In the genomic region with DNA sequence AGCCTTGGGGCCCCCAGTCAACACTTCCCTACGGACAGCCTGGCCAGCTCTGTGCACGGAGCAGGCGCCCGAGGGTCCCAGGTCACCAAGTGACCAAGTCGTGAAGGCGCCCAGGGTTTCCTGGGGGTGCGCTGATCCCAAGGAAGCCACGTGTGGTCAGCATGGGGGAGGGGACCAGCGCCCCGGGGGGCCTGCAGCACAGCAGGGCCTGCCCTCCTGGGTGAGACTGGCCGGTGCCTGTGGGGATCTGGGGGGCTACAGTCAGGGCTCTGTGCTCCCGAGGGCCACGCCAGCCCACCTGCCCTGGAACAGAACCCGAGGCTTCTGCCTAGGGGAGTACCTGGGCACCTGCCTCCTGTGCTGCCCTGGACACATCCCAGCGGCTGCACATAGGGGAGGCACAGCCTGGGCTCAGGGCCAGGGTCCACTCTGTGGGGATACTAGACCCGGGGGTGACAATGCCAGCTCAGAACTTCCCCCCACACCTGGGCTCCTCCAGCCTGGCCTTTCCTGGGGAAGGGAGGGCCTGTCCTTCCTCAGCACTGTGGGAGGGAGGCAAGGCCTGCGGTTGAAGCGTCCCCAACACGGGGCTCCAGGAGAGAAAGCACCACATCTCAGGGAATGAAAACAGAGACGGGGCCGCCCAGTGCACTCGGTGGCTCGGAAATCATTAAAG, we compare ENCODE assay signal across 8 cellular contexts. TPM values are rescaled to one million over a fixed set of nuclear protein-coding genes. Genes with fewer than 3 reads are reported as not detected.
DNase-seq lines count a peak whose midpoint lies in the region; ATAC-seq and TF ChIP-seq lines count a peak whose summit lies in the region.

No MANE protein-coding gene starts in this region.

- peaks cover 82% of the 10 kb centered on the region for H3K4me1 Mint-ChIP-seq in HFFc6 (ENCODE audit: low read depth)

- TF ChIP-seq CTCF in HFFc6 (IDR thresholded peaks at IDR 0.05): no peak
- TF ChIP-seq CTCF in liver (IDR thresholded peaks at IDR 0.05; ENCODE audit: low read depth, low read length, missing input control): no peak
- TF ChIP-seq CTCF in spleen (IDR thresholded peaks at IDR 0.05 in 8 of 11, conservative IDR thresholded peaks at IDR 0.05 in 3 of 11): no peak

- H3K27ac Mint-ChIP-seq in HFFc6: peak overlapping the region; percentile 92

- H3K9me3 ChIP-seq in liver (ENCODE audit: control insufficient read depth in 4 of 4, low read length in 3 of 4) (no peaks in the 10 kb centered on the region), spleen (no peaks in the 10 kb centered on the region), MG63 (no peaks in the 10 kb centered on the region)

- H3K36me3 ChIP-seq in liver (ENCODE audit: control insufficient read depth in 4 of 4, insufficient read depth in 3 of 4, low read depth in 1 of 4, low read length in 3 of 4): no peaks in the 10 kb centered on the region
- no peaks in the 10 kb centered on the region for H3K36me3 ChIP-seq in spleen
- H3K36me3 ChIP-seq in MG63: no peaks in the 10 kb centered on the region; the same call in 1 of the 2 replicates

- H3K4me1 ChIP-seq in liver (ENCODE audit: control insufficient read depth in 4 of 4, insufficient read depth in 4 of 4, low read length in 3 of 4): peaks cover 5 to 28% (median 13%) of the 10 kb centered on the region in 4 donors
- peaks cover 30 to 59% (median 49%) of the 10 kb centered on the region in 6 donors for H3K4me1 ChIP-seq in spleen

- H3K4me3 ChIP-seq in liver (ENCODE audit: low read depth in 1 of 3, low read length in 3 of 3): no peak overlapping the region
- H3K4me3 ChIP-seq in spleen: no peak overlapping the region
- no peak overlapping the region for H3K4me3 ChIP-seq in MG63

- peaks cover 23% of the 10 kb centered on the region for H3K36me3 Mint-ChIP-seq in HFFc6 (ENCODE audit: low read depth)

- H3K9ac ChIP-seq in liver (ENCODE audit: low read depth in 1 of 2, low read length in 2 of 2): peak overlapping the region in 1 of 2 donors; percentile 62

- no peak for ATAC-seq in GM19467 (IDR thresholded peaks at IDR 0.05; ENCODE audit: unreplicated experiment)

- H3K27me3 Mint-ChIP-seq in HFFc6 (ENCODE audit: insufficient read depth): peaks cover 11% of the 10 kb centered on the region

- H3K9me3 Mint-ChIP-seq in HFFc6: peaks cover 10% of the 10 kb centered on the region; the same call in 1 of the 2 replicates

- TF ChIP-seq RAD21 in liver (IDR thresholded peaks at IDR 0.05): no peak

- TF ChIP-seq POLR2A in spleen (IDR thresholded peaks at IDR 0.05): no peak

- intact Hi-C loops in spleen (cut with DNase I; ENCODE audit: low total_unique reads): loop anchor here (2.0 kb wide), 1 partner anchor 145 kb away; no protein-coding TSS in a partner anchor

- H3K27me3 ChIP-seq in liver (ENCODE audit: control insufficient read depth in 4 of 4, insufficient read depth in 4 of 4, low read length in 3 of 4): no peaks in the 10 kb centered on the region
- H3K27me3 ChIP-seq in spleen (replicated peaks in 1 of 7): no peaks in the 10 kb centered on the region
- no peaks in the 10 kb centered on the region for H3K27me3 ChIP-seq in MG63

- peak overlapping the region; percentile 74 for H3K4me3 Mint-ChIP-seq in HFFc6

- H3K27ac ChIP-seq in cingulate gyrus (ENCODE audit: low read depth, low read length): peak overlapping the region; percentile 88
- H3K27ac ChIP-seq in liver (ENCODE audit: low read depth in 1 of 2, low read length in 2 of 2): peak overlapping the region; percentile 86 to 89
- H3K27ac ChIP-seq in spleen: peak overlapping the region; percentile 50 to 93 (median 85)

- DNase-seq in HFFc6: no peak
- DNase-seq in spleen: peak; percentile 77
- no peak for DNase-seq in RPMI8226
- DNase-seq in MG63: no peak
- no peak for DNase-seq in NCI-H2029 (lab: John Stamatoyannopoulos, UW)

- WGBS in liver: 75% methylated on average over 23 of the region's 23 CpGs
- 72 to 85% (median 75%) methylated on average over 11 to 23 of the region's 23 CpGs for WGBS in spleen, 5 donors

TF ChIP-seq in liver, 16 proteins besides CTCF, POLR2A, EP300 and RAD21:
- TF ChIP-seq YY1 (IDR thresholded peaks at IDR 0.05) (no peak), TAF1 (conservative IDR thresholded peaks at IDR 0.05) (no peak), HNF4G (IDR thresholded peaks at IDR 0.05) (no peak), ATF3 (IDR thresholded peaks at IDR 0.05) (no peak), ZBTB33 (IDR thresholded peaks at IDR 0.05) (no peak), SP1 (IDR thresholded peaks at IDR 0.05) (no peak), JUND (IDR thresholded peaks at IDR 0.05) (no peak), FOXA1 (IDR thresholded peaks at IDR 0.05) (no peak), HNF4A (conservative IDR thresholded peaks at IDR 0.05) (no peak), REST (IDR thresholded peaks at IDR 0.05) (no peak), NR2F2 (IDR thresholded peaks at IDR 0.05) (no peak), EGR1 (IDR thresholded peaks at IDR 0.05; ENCODE audit: low read depth in 2 of 2) (no peak), FOXA2 (IDR thresholded peaks at IDR 0.05) (no peak), GABPA (IDR thresholded peaks at IDR 0.05 in 1 of 2, conservative IDR thresholded peaks at IDR 0.05 in 1 of 2) (no peak), MAX (IDR thresholded peaks at IDR 0.05) (no peak)

RNA-seq across cellular contexts. Expression of gene POFUT2, which starts 6.2 kb away (rescaled TPM):
- 100 to 1,000 TPM in 1 of 6 experiments, 10 to 100 TPM in 5; 78.2 to 112 (median 80.3) TPM for total RNA-seq in HFFc6 (2021; fragmentation: NEBNext Ultra II Directional; extraction: Animal tissue kit (Norgen Biotek cat#: 25700))
- 10 to 100 TPM in 1 of 2 donors, 1 to 10 TPM in 1; 7.4 to 15.6 TPM for total RNA-seq in liver
- polyA plus RNA-seq in liver: 1 to 10 TPM; 3.3 to 8.4 TPM
- total RNA-seq in spleen: 10 to 100 TPM; 24.1 to 37.0 (median 28.8) TPM
- 10 to 100 TPM; 10.5 to 23.2 (median 19.3) TPM for polyA plus RNA-seq in spleen
- total RNA-seq in MG63 (2014; rRNA removed; shearing (Covaris generic); ENCODE audit: low replicate concordance): 16.9 and 33.0 TPM in 2 replicates
